In genomic region chr17:67638871-67639270, GRCh38 we compare ENCODE assay signal across 17 cellular contexts.
DNase-seq lines count a peak whose midpoint lies in the region; ATAC-seq and TF ChIP-seq lines count a peak whose summit lies in the region.
"Had no signal": no experiment of that assay in that cellular context is flagged by ENCODE, and none has a peak within 500 bp of the region (broad histone marks: within the 10 kb centered on the region; RNA-seq: fewer than 3 reads in every experiment).

No MANE protein-coding gene starts in this region.

- TF ChIP-seq POLR2A in gastroesophageal sphincter (IDR thresholded peaks at IDR 0.05), result no peak

- TF ChIP-seq CTCF in activated CD8-positive, alpha-beta T cell treated with anti-CD3 and anti-CD28 coated beads for 36 hours (IDR thresholded peaks at IDR 0.05), result no peak
- TF ChIP-seq CTCF in RWPE1 (conservative IDR thresholded peaks at IDR 0.05; ENCODE audit: low read depth), result no peak
- no peak for TF ChIP-seq CTCF in gastroesophageal sphincter (IDR thresholded peaks at IDR 0.05)
- TF ChIP-seq CTCF in GM10266 (IDR thresholded peaks at IDR 0.05; ENCODE audit: control insufficient read depth, insufficient read depth, low read depth, missing control alignments), result no peak

- ATAC-seq in activated CD8-positive, alpha-beta T cell treated with anti-CD3 and anti-CD28 coated beads for 36 hours, result no peak
- no peak for ATAC-seq in activated CD8-positive, alpha-beta T cell treated with anti-CD3 and anti-CD28 coated beads, Interleukin-2, amount 10 ng/mL, durations not matched to agents 7 days and 5 days
- no peak for ATAC-seq in gastroesophageal sphincter
- ATAC-seq in stimulated activated effector memory CD8-positive, alpha-beta T cell treated with anti-CD3 and anti-CD28 coated beads, Interleukin-12 subunit alpha, Interleukin-12 subunit beta, amount 100 ng/mL, for 72 hours, result no peak
- ATAC-seq in GM19035 (IDR thresholded peaks at IDR 0.05; ENCODE audit: unreplicated experiment), result no peak

- H3K36me3 Mint-ChIP-seq in activated CD8-positive, alpha-beta T cell treated with anti-CD3 and anti-CD28 coated beads for 36 hours (ENCODE audit: low read depth), result peaks cover 15% of the 10 kb centered on the region
- peaks cover 16% of the 10 kb centered on the region for H3K36me3 Mint-ChIP-seq in activated CD8-positive, alpha-beta T cell treated with anti-CD3 and anti-CD28 coated beads, Interleukin-2, amount 10 ng/mL, durations not matched to agents 7 days and 5 days (ENCODE audit: low read depth)
- peaks cover 48% of the 10 kb centered on the region for H3K36me3 Mint-ChIP-seq in stimulated activated effector memory CD8-positive, alpha-beta T cell treated with anti-CD3 and anti-CD28 coated beads, Interleukin-12 subunit alpha, Interleukin-12 subunit beta, amount 100 ng/mL, for 72 hours

- no peaks in the 10 kb centered on the region for H3K27me3 Mint-ChIP-seq in activated CD8-positive, alpha-beta T cell treated with anti-CD3 and anti-CD28 coated beads for 36 hours
- no peaks in the 10 kb centered on the region for H3K27me3 Mint-ChIP-seq in activated CD8-positive, alpha-beta T cell treated with anti-CD3 and anti-CD28 coated beads, Interleukin-2, amount 10 ng/mL, durations not matched to agents 7 days and 5 days (ENCODE audit: low read depth)

- no peaks in the 10 kb centered on the region for H3K9me3 ChIP-seq in gastroesophageal sphincter
- H3K9me3 ChIP-seq: BLaER1, Peyer's patch had no signal

- no peak for DNase-seq in activated CD8-positive, alpha-beta T cell treated with anti-CD3 and anti-CD28 coated beads for 36 hours
- no peak for DNase-seq in activated CD8-positive, alpha-beta T cell treated with anti-CD3 and anti-CD28 coated beads, Interleukin-2, amount 10 ng/mL, durations not matched to agents 7 days and 5 days
- DNase-seq in RWPE1 (ENCODE audit: low spot score) (no peak), GM10266 (ENCODE audit: extremely low spot score) (no peak), hippocampal formation (lab: John Stamatoyannopoulos, UW) (no peak)
- no peak for DNase-seq in stimulated activated effector memory CD8-positive, alpha-beta T cell treated with anti-CD3 and anti-CD28 coated beads, Interleukin-12 subunit alpha, Interleukin-12 subunit beta, amount 100 ng/mL, for 72 hours (ENCODE audit: low spot score in 2 of 2)
- DNase-seq: DMS 273 treated with DMSO at 0.1 percent for 48 hours, H9, NCI-H1436, NCI-H510A, NCI-H82, Peyer's patch, SIG-M5 had no signal

- H3K4me1 Mint-ChIP-seq in activated CD8-positive, alpha-beta T cell treated with anti-CD3 and anti-CD28 coated beads for 36 hours (ENCODE audit: low read depth), result peaks cover 3% of the 10 kb centered on the region
- H3K4me1 Mint-ChIP-seq in activated CD8-positive, alpha-beta T cell treated with anti-CD3 and anti-CD28 coated beads, Interleukin-2, amount 10 ng/mL, durations not matched to agents 7 days and 5 days (ENCODE audit: low read depth), result no peaks in the 10 kb centered on the region
- H3K4me1 Mint-ChIP-seq in stimulated activated effector memory CD8-positive, alpha-beta T cell treated with anti-CD3 and anti-CD28 coated beads, Interleukin-12 subunit alpha, Interleukin-12 subunit beta, amount 100 ng/mL, for 72 hours, result peaks cover 5% of the 10 kb centered on the region

- H3K9me3 Mint-ChIP-seq in activated CD8-positive, alpha-beta T cell treated with anti-CD3 and anti-CD28 coated beads for 36 hours, result no peaks in the 10 kb centered on the region
- H3K9me3 Mint-ChIP-seq in activated CD8-positive, alpha-beta T cell treated with anti-CD3 and anti-CD28 coated beads, Interleukin-2, amount 10 ng/mL, durations not matched to agents 7 days and 5 days (ENCODE audit: insufficient read depth), result no peaks in the 10 kb centered on the region
- H3K9me3 Mint-ChIP-seq in stimulated activated effector memory CD8-positive, alpha-beta T cell treated with anti-CD3 and anti-CD28 coated beads, Interleukin-12 subunit alpha, Interleukin-12 subunit beta, amount 100 ng/mL, for 72 hours, result no peaks in the 10 kb centered on the region
- H3K9me3 Mint-ChIP-seq: H9 had no signal

- H3K36me3 ChIP-seq in gastroesophageal sphincter, result no peaks in the 10 kb centered on the region
- H3K36me3 ChIP-seq: Peyer's patch had no signal

- H3K27ac ChIP-seq in RWPE1 (peak overlapping the region; percentile 77), gastroesophageal sphincter (peak overlapping the region in 3 of 4 donors; percentile 54 to 70 (median 67))
- H3K27ac ChIP-seq: 22Rv1, BLaER1, Peyer's patch had no signal

- intact Hi-C loops in activated CD8-positive, alpha-beta T cell treated with anti-CD3 and anti-CD28 coated beads for 36 hours (cut with micrococcal nuclease), result no loop called here

- no peaks in the 10 kb centered on the region for H3K27me3 ChIP-seq in gastroesophageal sphincter
- H3K27me3 ChIP-seq: BLaER1, Peyer's patch had no signal

- peaks cover 0 to 60% (median 3%) of the 10 kb centered on the region in 3 donors for H3K4me1 ChIP-seq in gastroesophageal sphincter
- H3K4me1 ChIP-seq: BLaER1, Peyer's patch had no signal

- POLR2A ChIA-PET in activated CD8-positive, alpha-beta T cell treated with anti-CD3 and anti-CD28 coated beads for 36 hours (lab: Charles Lee), result interaction anchor here (1.1 kb wide), 1 partner anchor 9 kb away, joined by 4 read pairs; no protein-coding TSS in a partner anchor
- POLR2A ChIA-PET in activated CD8-positive, alpha-beta T cell treated with anti-CD3 and anti-CD28 coated beads, Interleukin-2, amount 10 ng/mL, durations not matched to agents 7 days and 5 days (lab: Charles Lee), result no interaction called here
- POLR2A ChIA-PET in RWPE1 (lab: Yijun Ruan, JAX; ENCODE audit: low non-redundant PET), result no interaction called here

- 89 to 100% methylated on average over 2 to 3 of the region's 4 CpGs for WGBS in gastroesophageal sphincter (ENCODE audit: low coverage in 1 of 2), 2 donors

- H3K27ac Mint-ChIP-seq in activated CD8-positive, alpha-beta T cell treated with anti-CD3 and anti-CD28 coated beads for 36 hours, result peak overlapping the region; percentile 10
- no peak overlapping the region for H3K27ac Mint-ChIP-seq in activated CD8-positive, alpha-beta T cell treated with anti-CD3 and anti-CD28 coated beads, Interleukin-2, amount 10 ng/mL, durations not matched to agents 7 days and 5 days
- H3K27ac Mint-ChIP-seq in stimulated activated effector memory CD8-positive, alpha-beta T cell treated with anti-CD3 and anti-CD28 coated beads, Interleukin-12 subunit alpha, Interleukin-12 subunit beta, amount 100 ng/mL, for 72 hours, result peak overlapping the region; percentile 48

- no peak for TF ChIP-seq EP300 in gastroesophageal sphincter (IDR thresholded peaks at IDR 0.05)

- H3K4me3 ChIP-seq in gastroesophageal sphincter, result no peak overlapping the region
- H3K4me3 ChIP-seq: BLaER1, Peyer's patch had no signal

- CTCF ChIA-PET in activated CD8-positive, alpha-beta T cell treated with anti-CD3 and anti-CD28 coated beads for 36 hours (lab: Charles Lee), result interaction anchor here (1.2 kb wide), 1 partner anchor 264 kb away, joined by 3 read pairs; no protein-coding TSS in a partner anchor
- CTCF ChIA-PET in activated CD8-positive, alpha-beta T cell treated with anti-CD3 and anti-CD28 coated beads, Interleukin-2, amount 10 ng/mL, durations not matched to agents 7 days and 5 days (lab: Charles Lee), result no interaction called here
- CTCF ChIA-PET in RWPE1 (lab: Yijun Ruan, JAX), result interaction anchor here (0.6 to 0.9 kb wide), 2 partner anchors 20 to 23 kb away, joined by 3 read pairs; no protein-coding TSS in a partner anchor

- H3K4me3 Mint-ChIP-seq in activated CD8-positive, alpha-beta T cell treated with anti-CD3 and anti-CD28 coated beads for 36 hours, result no peak overlapping the region
- H3K4me3 Mint-ChIP-seq in activated CD8-positive, alpha-beta T cell treated with anti-CD3 and anti-CD28 coated beads, Interleukin-2, amount 10 ng/mL, durations not matched to agents 7 days and 5 days, result no peak overlapping the region
- no peak overlapping the region for H3K4me3 Mint-ChIP-seq in stimulated activated effector memory CD8-positive, alpha-beta T cell treated with anti-CD3 and anti-CD28 coated beads, Interleukin-12 subunit alpha, Interleukin-12 subunit beta, amount 100 ng/mL, for 72 hours
- H3K4me3 Mint-ChIP-seq: H9 had no signal
